ENCODE assay signal across 8 cellular contexts in the genomic region with DNA sequence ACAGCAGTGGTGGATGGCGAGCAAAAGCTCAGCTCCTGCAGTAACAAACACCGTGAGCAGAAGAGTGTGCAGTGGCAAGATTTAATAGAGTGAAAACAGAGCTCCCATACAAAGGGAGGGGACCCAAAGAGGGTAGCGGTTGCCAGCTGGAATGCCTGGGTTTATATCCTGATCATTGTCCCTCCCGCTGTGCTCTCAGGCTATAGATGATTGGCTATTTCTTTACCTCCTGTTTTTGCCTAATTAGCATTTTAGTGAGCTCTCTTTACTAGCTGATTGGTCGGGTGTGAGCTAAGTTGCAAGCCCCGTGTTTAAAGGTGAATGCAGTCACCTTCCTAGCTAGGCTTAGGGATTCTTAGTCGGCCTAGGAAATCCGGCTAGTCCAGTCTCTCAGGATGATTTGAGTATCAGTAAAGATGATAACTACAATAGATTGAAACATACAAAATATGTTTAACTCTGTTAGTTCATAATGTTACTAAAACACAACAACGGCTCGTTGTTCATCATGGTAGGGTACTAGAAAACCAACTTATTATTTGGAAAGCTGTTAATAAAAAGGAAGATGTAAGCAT.
DNase-seq lines count a peak whose midpoint lies in the region; ATAC-seq, FAIRE-seq and TF ChIP-seq lines count a peak whose summit lies in the region.
"Not testable (repeated sequence)": the region's sequence is repeated elsewhere in the genome, so short reads cannot be mapped to it uniquely, and the experiment has no call there.

No MANE protein-coding gene starts in this region.

- H4K8ac ChIP-seq in H9 (replicated peaks; ENCODE audit: insufficient read length, low read depth, low read length) = not testable (repeated sequence)

- H3K36me3 Mint-ChIP-seq in H9 (ENCODE audit: insufficient read depth in 1 of 3, low read depth in 3 of 3); nephron (ENCODE audit: low read depth): not testable (repeated sequence)

- H3K4me3 ChIP-seq in A673 (ENCODE audit: low read depth, low read length, poor library complexity, severe bottlenecking); K562; uterus: not testable (repeated sequence)

- H3K9me1 ChIP-seq in K562 (ENCODE audit: control insufficient read depth, insufficient read depth, low read length) = not testable (repeated sequence)

- not testable (repeated sequence) for BruUV-seq in A673 (replicated peaks; lab: Mats Ljungman, UMichigan); K562 (replicated peaks; lab: Mats Ljungman, UMichigan)

- not testable (repeated sequence) for H2AFZ ChIP-seq in H9 (ENCODE audit: low read length)
- peak overlapping the region; percentile 92 for H2AFZ ChIP-seq in K562 (ENCODE audit: low read depth, low read length)

- H3K9me3 Mint-ChIP-seq in H9, nephron: not testable (repeated sequence)

- H3K4me3 Mint-ChIP-seq in H9, nephron: not testable (repeated sequence)

- not testable (repeated sequence) for H2BK120ac ChIP-seq in H9 (ENCODE audit: low read depth, low read length, poor library complexity, severe bottlenecking)

- not testable (repeated sequence) for H3K18ac ChIP-seq in H9 (ENCODE audit: insufficient read length, low read depth, low read length)

- not testable (repeated sequence) for H3K79me2 ChIP-seq in H9 (ENCODE audit: insufficient read depth, low read length); K562 (ENCODE audit: control insufficient read depth, insufficient read depth, low read length)

- TF ChIP-seq CTCF in A673 (conservative IDR thresholded peaks at IDR 0.05; ENCODE audit: low read depth, low read length); H9 (conservative IDR thresholded peaks at IDR 0.05); K562 (IDR thresholded peaks at IDR 0.05 in 2 of 3, conservative IDR thresholded peaks at IDR 0.05 in 1 of 3; ENCODE audit: insufficient read depth in 2 of 3, low read depth in 1 of 3, low read length in 3 of 3); nephron (IDR thresholded peaks at IDR 0.05; ENCODE audit: unreplicated experiment in 3 of 3); uterus (IDR thresholded peaks at IDR 0.05): not testable (repeated sequence)

- not testable (repeated sequence) for H3K23me2 ChIP-seq in H9 (ENCODE audit: insufficient read length, low read depth, low read length, poor library complexity, severe bottlenecking)

- intact Hi-C loops in A673 (cut with micrococcal nuclease; ENCODE audit: unreplicated experiment); K562 (cut with micrococcal nuclease); uterus (cut with DNase I; ENCODE audit: low total_unique reads): not testable (repeated sequence)

- H4K20me1 ChIP-seq in H9 (ENCODE audit: control insufficient read depth, insufficient read depth, insufficient read length); K562 (replicated peaks; ENCODE audit: control insufficient read depth, insufficient read depth, low read length): not testable (repeated sequence)

- not testable (repeated sequence) for H3K23ac ChIP-seq in H9 (ENCODE audit: insufficient read length, low read depth, low read length)

- TF ChIP-seq RAD21 in K562 (CRISPR knock-in tag; conservative IDR thresholded peaks at IDR 0.05 in 1 of 2, IDR thresholded peaks at IDR 0.05 in 1 of 2) = not testable (repeated sequence)

- ATAC-seq in K562 = peak; percentile 24; the same call in 1 of the 3 replicates

- not testable (repeated sequence) for H3K4me2 ChIP-seq in H9 (ENCODE audit: insufficient read depth, insufficient read length, low read length)
- H3K4me2 ChIP-seq in K562 (ENCODE audit: insufficient read depth, low read length) = peak overlapping the region; percentile 50

- not testable (repeated sequence) for H3T11ph ChIP-seq in H9 (ENCODE audit: low read length)

- H3K14ac ChIP-seq in H9 (ENCODE audit: insufficient read depth, low read length) = not testable (repeated sequence)

- H2BK5ac ChIP-seq in H9 (ENCODE audit: insufficient read length, low read length) = not testable (repeated sequence)

- peaks cover 16 to 17% of the 10 kb centered on the region in 2 experiments for H3K4me1 Mint-ChIP-seq in H9
- peaks cover 33% of the 10 kb centered on the region for H3K4me1 Mint-ChIP-seq in nephron

- TF ChIP-seq EP300 in K562 (IDR thresholded peaks at IDR 0.05; ENCODE audit: low read length) = not testable (repeated sequence)

- TF ChIP-seq POLR2A in K562 (conservative IDR thresholded peaks at IDR 0.05); uterus (IDR thresholded peaks at IDR 0.05): not testable (repeated sequence)

- peaks cover 18% of the 10 kb centered on the region for H3K4me1 ChIP-seq in A673 (ENCODE audit: insufficient read depth, low read length, poor library complexity, severe bottlenecking)
- not testable (repeated sequence) for H3K4me1 ChIP-seq in H9 (ENCODE audit: insufficient read depth, low read length); K562 (replicated peaks in 1 of 2; ENCODE audit: control insufficient read depth in 2 of 2, insufficient read depth in 2 of 2, low read length in 2 of 2); uterus

- not testable (repeated sequence) for H4K91ac ChIP-seq in H9 (ENCODE audit: insufficient read length, low read depth, low read length)

- H3K56ac ChIP-seq in H9 (ENCODE audit: insufficient read length, low read depth, low read length) = not testable (repeated sequence)

- H2BK15ac ChIP-seq in H9 (ENCODE audit: low read depth, low read length) = not testable (repeated sequence)

- H4K5ac ChIP-seq in H9 (ENCODE audit: insufficient read length, low read depth, low read length) = not testable (repeated sequence)

- not testable (repeated sequence) for H2BK12ac ChIP-seq in H9 (ENCODE audit: insufficient read length, low read depth, low read length)

- DNase-seq in A673 (ENCODE audit: low spot score); H9; K562 (ENCODE audit: extremely low read depth in 1 of 4, low spot score in 3 of 4); uterus: not testable (repeated sequence)
- DNase-seq in NCI-H2081 (lab: John Stamatoyannopoulos, UW) = peak; percentile 51 to 73
- DNase-seq in NCI-H446 treated with DMSO at 0.1 percent for 48 hours (lab: John Stamatoyannopoulos, UW) = peak; percentile 62
- peak; percentile 71 to 72 for DNase-seq in SHP77 (lab: John Stamatoyannopoulos, UW)

- H3K27ac Mint-ChIP-seq in H9 (peak overlapping the region; percentile 40 to 68 (median 50); a peak in 3 of 7 replicates), nephron (peak overlapping the region; percentile 53 to 93 (median 81))

- H3K9me3 ChIP-seq in A673 (ENCODE audit: low read depth, low read length, poor library complexity, severe bottlenecking); H9 (ENCODE audit: control insufficient read depth, low read depth, low read length); K562 (replicated peaks; ENCODE audit: control insufficient read depth, insufficient read depth, low read depth, low read length); uterus: not testable (repeated sequence)

- CTCF ChIA-PET in A673 (lab: Charles Lee); K562 (lab: Yijun Ruan, JAX; ENCODE audit: low intra/inter-chr PET ratio): not testable (repeated sequence)

- H3K27me3 ChIP-seq in A673 (replicated peaks; ENCODE audit: insufficient read depth, low read depth, low read length, poor library complexity); H9 (ENCODE audit: insufficient read depth, low read length); uterus: not testable (repeated sequence)
- H3K27me3 ChIP-seq in K562 (ENCODE audit: control insufficient read depth in 2 of 2, insufficient read depth in 2 of 2, low read length in 2 of 2) = peaks cover 11 to 16% of the 10 kb centered on the region in 2 experiments

- not testable (repeated sequence) for H2AK5ac ChIP-seq in H9 (ENCODE audit: insufficient read length, low read length)

- FAIRE-seq in K562 (lab: Jason Lieb, UNC) = not testable (repeated sequence)

- H3K36me3 ChIP-seq in A673 (ENCODE audit: insufficient read depth, low read length, poor library complexity, severe bottlenecking); K562 (ENCODE audit: control insufficient read depth, insufficient read depth, low read length); uterus: not testable (repeated sequence)

- POLR2A ChIA-PET in A673 (lab: Charles Lee; ENCODE audit: low non-redundant PET) = not testable (repeated sequence)
- POLR2A ChIA-PET in K562 (lab: Yijun Ruan, JAX) = interaction anchor here (0.6 to 1.1 kb wide), 4 partner anchors 11 to 249 kb away, joined by 3 read pairs; no protein-coding TSS in a partner anchor

- in situ Hi-C loops in K562 (cut with MboI) = not testable (repeated sequence)

- H3K79me1 ChIP-seq in H9 (ENCODE audit: insufficient read depth, low read depth, low read length, poor library complexity, severe bottlenecking) = not testable (repeated sequence)

- not testable (repeated sequence) for H3K4ac ChIP-seq in H9 (ENCODE audit: low read depth, low read length)

- not testable (repeated sequence) for H2BK20ac ChIP-seq in H9 (ENCODE audit: low read depth, low read length, poor library complexity, severe bottlenecking)

- H3K9ac ChIP-seq in H9 (ENCODE audit: extremely low read depth, insufficient read length, low read length) = not testable (repeated sequence)
- peak overlapping the region in 1 of 2 experiments; percentile 78; a peak in 1 of 4 replicates for H3K9ac ChIP-seq in K562 (ENCODE audit: insufficient read depth in 1 of 2, low read depth in 2 of 2, low read length in 2 of 2)

- H3K27me3 Mint-ChIP-seq in H9 (ENCODE audit: low read depth); nephron (ENCODE audit: low read depth): not testable (repeated sequence)

- WGBS in H9 (ENCODE audit: extremely low coverage, insufficient read length, low lambda C conversion rate) = no CpG with 5 or more reads among the region's 10 CpGs
- WGBS in K562 (ENCODE audit: insufficient coverage, low coverage, missing lambda C conversion rate) = 36% methylated on average over 10 of the region's 10 CpGs

- peak overlapping the region; percentile 47 for H3K27ac ChIP-seq in A673 (ENCODE audit: low read depth, low read length, poor library complexity, severe bottlenecking)
- not testable (repeated sequence) for H3K27ac ChIP-seq in H9 (ENCODE audit: insufficient read length, low read depth, low read length); K562 (ENCODE audit: extremely low read depth, low read depth, low read length)
- H3K27ac ChIP-seq in uterus = peak overlapping the region; percentile 67 to 75

TF ChIP-seq in K562, 482 proteins besides CTCF, POLR2A, EP300 and RAD21 (continues in another document):
- peak; percentile 44; the same call in 1 of the 2 replicates for TF ChIP-seq MAFG (tag; conservative IDR thresholded peaks at IDR 0.05)
- TF ChIP-seq C11orf30 (IDR thresholded peaks at IDR 0.05; ENCODE audit: low read depth) = peak; percentile 77
